1 cellular context compared by ENCODE assay signal in the genomic region with DNA sequence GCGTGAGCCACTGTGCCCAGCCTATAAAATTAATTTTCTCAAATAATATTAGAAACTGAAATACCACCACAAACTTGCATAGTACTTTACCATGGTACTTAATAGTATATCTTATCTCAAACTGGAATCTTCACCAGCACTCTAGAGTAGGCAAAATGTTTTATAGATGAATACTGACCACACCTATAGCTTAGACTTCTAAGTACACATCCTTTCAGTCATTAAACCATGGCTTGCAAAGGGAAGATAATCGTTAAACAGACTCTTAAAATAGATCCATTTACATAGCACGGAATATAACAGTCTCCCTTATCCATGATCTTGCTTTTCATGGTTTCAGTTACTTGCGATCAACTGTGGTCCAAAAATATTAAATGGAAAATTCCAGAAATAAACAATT.
TF ChIP-seq lines count a peak whose summit lies in the region.

No MANE protein-coding gene starts in this region.

TF ChIP-seq in A549, 52 proteins besides CTCF, POLR2A, EP300 and RAD21 (continued from another document):
- TF ChIP-seq, protein P1, sequence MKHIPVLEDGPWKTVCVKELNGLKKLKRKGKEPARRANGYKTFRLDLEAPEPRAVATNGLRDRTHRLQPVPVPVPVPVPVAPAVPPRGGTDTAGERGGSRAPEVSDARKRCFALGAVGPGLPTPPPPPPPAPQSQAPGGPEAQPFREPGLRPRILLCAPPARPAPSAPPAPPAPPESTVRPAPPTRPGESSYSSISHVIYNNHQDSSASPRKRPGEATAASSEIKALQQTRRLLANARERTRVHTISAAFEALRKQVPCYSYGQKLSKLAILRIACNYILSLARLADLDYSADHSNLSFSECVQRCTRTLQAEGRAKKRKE (CRISPR knock-in tag; IDR thresholded peaks at IDR 0.05; ENCODE audit: low read depth) = no peak
- no peak for TF ChIP-seq JUNB (IDR thresholded peaks at IDR 0.05)
- TF ChIP-seq HOXB5 (CRISPR knock-in tag; IDR thresholded peaks at IDR 0.05) = no peak
- TF ChIP-seq HOXB13 (CRISPR knock-in tag; IDR thresholded peaks at IDR 0.05; ENCODE audit: low read depth) = no peak
